In genomic region chr5:56190500-56190899, GRCh38 we compare ENCODE assay signal across 7 cellular contexts. TPM values are rescaled to one million over a fixed set of nuclear protein-coding genes. Genes with fewer than 3 reads are reported as not detected.
DNase-seq lines count a peak whose midpoint lies in the region; ATAC-seq, FAIRE-seq and TF ChIP-seq lines count a peak whose summit lies in the region.

No MANE protein-coding gene starts in this region.

- H3K4me1 Mint-ChIP-seq in CD8-positive, alpha-beta T cell (ENCODE audit: low read depth) = peaks cover 12% of the 10 kb centered on the region
- peaks cover 12% of the 10 kb centered on the region for H3K4me1 Mint-ChIP-seq in chondrocyte (ENCODE audit: low read depth)

- H3K27me3 Mint-ChIP-seq in CD8-positive, alpha-beta T cell (ENCODE audit: low read depth) = no peaks in the 10 kb centered on the region
- no peaks in the 10 kb centered on the region for H3K27me3 Mint-ChIP-seq in chondrocyte (ENCODE audit: low read depth)

- dilution Hi-C loops in keratinocyte (cut with MboI; ENCODE audit: extremely low pct_ligation_motif_present, low sequenced_read_pairs) = no loop called here

- no peaks in the 10 kb centered on the region for H3K9me3 ChIP-seq in CD8-positive, alpha-beta T cell (ENCODE audit: low read length)
- no peaks in the 10 kb centered on the region for H3K9me3 ChIP-seq in keratinocyte (ENCODE audit: control insufficient read depth, low read depth, low read length)

- POLR2A ChIA-PET in CD8-positive, alpha-beta T cell (lab: Charles Lee) = interaction anchor here (0.7 kb wide), 1 partner anchor 664 kb away, joined by 3 read pairs; no protein-coding TSS in a partner anchor

- CTCF ChIA-PET in CD8-positive, alpha-beta T cell (lab: Charles Lee) = interaction anchor here (1.5 kb wide), 1 partner anchor 10 kb away, joined by 4 read pairs; no protein-coding TSS in a partner anchor

- no peaks in the 10 kb centered on the region for H3K27me3 ChIP-seq in CD8-positive, alpha-beta T cell (ENCODE audit: insufficient read depth, low read length)
- no peaks in the 10 kb centered on the region for H3K27me3 ChIP-seq in keratinocyte (ENCODE audit: control insufficient read depth, extremely low read depth, insufficient read depth, low read length)

- peak; percentile 84 for FAIRE-seq in keratinocyte (lab: Jason Lieb, UNC)

- H3K27ac ChIP-seq in CD8-positive, alpha-beta T cell (ENCODE audit: low read depth, low read length) = no peak overlapping the region
- no peak overlapping the region for H3K27ac ChIP-seq in keratinocyte (ENCODE audit: control insufficient read depth, insufficient read depth, low read length)

- H3K9ac ChIP-seq in keratinocyte (ENCODE audit: control insufficient read depth, extremely low read depth, insufficient read depth, low read length) = no peak overlapping the region

- peak; percentile 23; the same call in 1 of the 2 replicates for TF ChIP-seq EP300 in Ishikawa (IDR thresholded peaks at IDR 0.05; ENCODE audit: borderline replicate concordance)

- no peak overlapping the region for H3K4me2 ChIP-seq in keratinocyte (ENCODE audit: control insufficient read depth, extremely low read depth, insufficient read depth, low read depth, low read length)

- TF ChIP-seq RAD21 in Ishikawa (IDR thresholded peaks at IDR 0.05; ENCODE audit: low read depth) = no peak

- no peaks in the 10 kb centered on the region for H3K79me2 ChIP-seq in keratinocyte (ENCODE audit: control insufficient read depth, insufficient read depth, low read length)

- no peaks in the 10 kb centered on the region for H3K9me1 ChIP-seq in keratinocyte (ENCODE audit: control insufficient read depth, extremely low read depth, insufficient read depth, low read length)

- TF ChIP-seq CTCF in CD8-positive, alpha-beta T cell (IDR thresholded peaks at IDR 0.05) = no peak
- TF ChIP-seq CTCF in keratinocyte (optimal IDR thresholded peaks at IDR 0.05 in 1 of 3, IDR thresholded peaks at IDR 0.05 in 1 of 3, conservative IDR thresholded peaks at IDR 0.05 in 1 of 3; ENCODE audit: extremely low read depth in 1 of 3, insufficient read depth in 2 of 3, low read length in 3 of 3) (no peak), chondrocyte (IDR thresholded peaks at IDR 0.05) (no peak)

- peaks cover 4% of the 10 kb centered on the region for H3K4me1 ChIP-seq in CD8-positive, alpha-beta T cell (ENCODE audit: insufficient read depth, low read length)
- H3K4me1 ChIP-seq in keratinocyte (ENCODE audit: control insufficient read depth, extremely low read depth, insufficient read depth, low read length) = no peaks in the 10 kb centered on the region

- H3K27ac Mint-ChIP-seq in CD8-positive, alpha-beta T cell = no peak overlapping the region
- no peak overlapping the region for H3K27ac Mint-ChIP-seq in chondrocyte (ENCODE audit: unreplicated experiment)

- intact Hi-C loops in CD8-positive, alpha-beta T cell (cut with DNase I, micrococcal nuclease) = no loop called here

- H3K4me3 Mint-ChIP-seq in CD8-positive, alpha-beta T cell = no peak overlapping the region
- no peak overlapping the region for H3K4me3 Mint-ChIP-seq in chondrocyte (ENCODE audit: unreplicated experiment)

- no peaks in the 10 kb centered on the region for H3K36me3 ChIP-seq in CD8-positive, alpha-beta T cell (ENCODE audit: insufficient read depth, low read length)
- H3K36me3 ChIP-seq in keratinocyte (ENCODE audit: control insufficient read depth in 2 of 2, extremely low read depth in 1 of 2, insufficient read depth in 2 of 2, low read length in 2 of 2) = no peaks in the 10 kb centered on the region

- H2AFZ ChIP-seq in keratinocyte (ENCODE audit: control insufficient read depth, low read length) = no peak overlapping the region

- DNase-seq in CD8-positive, alpha-beta T cell = peak in 6 of 7 experiments; percentile 8 to 55 (median 42)
- DNase-seq in amniotic epithelial cell (ENCODE audit: low read depth) (peak; percentile 77), keratinocyte (ENCODE audit: low read depth, low spot score) (peak; percentile 36), NCI-H345 treated with DMSO at 0.1 percent for 48 hours (lab: John Stamatoyannopoulos, UW; ENCODE audit: unreplicated experiment) (no peak), chondrocyte (ENCODE audit: low spot score) (no peak), NCI-H510A (lab: John Stamatoyannopoulos, UW) (no peak)

- no peaks in the 10 kb centered on the region for H3K36me3 Mint-ChIP-seq in CD8-positive, alpha-beta T cell
- H3K36me3 Mint-ChIP-seq in chondrocyte (ENCODE audit: low read depth) = no peaks in the 10 kb centered on the region

- H3K4me3 ChIP-seq in CD8-positive, alpha-beta T cell (ENCODE audit: low read depth, low read length) = no peak overlapping the region
- no peak overlapping the region for H3K4me3 ChIP-seq in keratinocyte (ENCODE audit: control insufficient read depth in 2 of 3, extremely low read depth in 1 of 3, insufficient read depth in 2 of 3, low read depth in 1 of 3, low read length in 3 of 3)

- H4K20me1 ChIP-seq in keratinocyte (ENCODE audit: control insufficient read depth, extremely low read depth, insufficient read depth, low read length) = no peaks in the 10 kb centered on the region

- no peak for ATAC-seq in CD8-positive, alpha-beta T cell

- H3K9me3 Mint-ChIP-seq in CD8-positive, alpha-beta T cell = peaks cover 3% of the 10 kb centered on the region
- no peaks in the 10 kb centered on the region for H3K9me3 Mint-ChIP-seq in chondrocyte (ENCODE audit: low read depth)

TF ChIP-seq in Ishikawa, 13 proteins besides CTCF, POLR2A, EP300 and RAD21:
- no peak for TF ChIP-seq MAX (IDR thresholded peaks at IDR 0.05)
- no peak for TF ChIP-seq TEAD4 (IDR thresholded peaks at IDR 0.05)
- TF ChIP-seq USF1 (IDR thresholded peaks at IDR 0.05) = no peak
- no peak for TF ChIP-seq REST (IDR thresholded peaks at IDR 0.05; ENCODE audit: low read depth)
- TF ChIP-seq EGR1 (IDR thresholded peaks at IDR 0.05) = no peak

RNA-seq across cellular contexts. Expression of gene ANKRD55, which starts 42.6 kb away (rescaled TPM):
- total RNA-seq in CD8-positive, alpha-beta T cell = not detected
- not detected in 3 replicates for polyA plus RNA-seq in keratinocyte
- polyA plus RNA-seq in keratinocyte (2011; ENCODE audit: low read depth) = not detected
- not detected in 2 replicates for polyA plus RNA-seq in keratinocyte (2011; cell fraction: cytosol; rRNA removed)
- polyA plus RNA-seq in keratinocyte (2011; cell fraction: nucleus; rRNA removed) = not detected in 2 replicates
- not detected in 2 replicates for polyA plus RNA-seq in keratinocyte (2012; ENCODE audit: low replicate concordance)
- not detected in 3 replicates for polyA minus RNA-seq in keratinocyte
- not detected for polyA minus RNA-seq in keratinocyte (2011; cell fraction: cytosol; rRNA and poly(A)+ RNA removed)
- polyA minus RNA-seq in keratinocyte (2011; cell fraction: nucleus; rRNA and poly(A)+ RNA removed) = not detected in 2 replicates
- not detected in 3 replicates for total RNA-seq in chondrocyte

Comparison
In these comparisons a context has a peak if more than half of its experiments do, and no peak if none do; other contexts are left out.
1. DNase-seq: peak in CD8-positive, alpha-beta T cell (6 of 7), amniotic epithelial cell (single experiment) and keratinocyte (single experiment); none in NCI-H345 treated with DMSO at 0.1 percent for 48 hours (single experiment), chondrocyte (single experiment) and NCI-H510A (single experiment).